ENCODE assay signal across 2 cellular contexts in the genomic region with DNA sequence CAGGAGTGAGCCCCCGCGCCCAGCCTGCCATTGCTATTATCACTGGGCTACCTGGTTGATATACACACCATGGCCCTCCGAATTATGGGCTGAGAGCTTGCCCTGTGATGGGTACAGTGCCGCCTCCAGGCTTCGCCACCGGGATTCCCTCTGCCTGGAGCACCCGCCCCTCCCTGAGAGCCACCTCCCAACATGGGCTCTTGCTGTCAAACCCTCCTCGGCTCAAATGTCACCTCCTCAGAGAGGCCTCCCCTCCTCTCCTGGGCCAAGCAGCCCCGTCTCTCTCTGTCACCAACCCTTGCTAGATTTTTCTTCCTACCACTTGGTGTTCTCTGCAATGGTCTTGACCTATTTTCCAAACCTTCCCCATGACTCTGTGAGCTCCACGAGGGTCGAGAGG.
TF ChIP-seq lines count a peak whose summit lies in the region.

No MANE protein-coding gene starts in this region.

TF ChIP-seq in HEK293, 187 proteins besides CTCF, POLR2A, EP300 and RAD21:
- TF ChIP-seq ZNF473 (tag by site-specific recombination; IDR thresholded peaks at IDR 0.05) = no peak
- no peak for TF ChIP-seq ZNF202 (tag by site-specific recombination; IDR thresholded peaks at IDR 0.05; ENCODE audit: borderline replicate concordance)
- peak; percentile 48; the same call in 1 of the 2 replicates for TF ChIP-seq GLIS1 (tag by site-specific recombination; IDR thresholded peaks at IDR 0.05)
- TF ChIP-seq, protein P1, sequence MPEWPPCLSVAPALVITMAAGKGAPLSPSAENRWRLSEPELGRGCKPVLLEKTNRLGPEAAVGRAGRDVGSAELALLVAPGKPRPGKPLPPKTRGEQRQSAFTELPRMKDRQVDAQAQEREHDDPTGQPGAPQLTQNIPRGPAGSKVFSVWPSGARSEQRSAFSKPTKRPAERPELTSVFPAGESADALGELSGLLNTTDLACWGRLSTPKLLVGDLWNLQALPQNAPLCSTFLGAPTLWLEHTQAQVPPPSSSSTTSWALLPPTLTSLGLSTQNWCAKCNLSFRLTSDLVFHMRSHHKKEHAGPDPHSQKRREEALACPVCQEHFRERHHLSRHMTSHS (tag by site-specific recombination; IDR thresholded peaks at IDR 0.05) = no peak

TF ChIP-seq in H1, 55 proteins besides CTCF, POLR2A, EP300 and RAD21:
- TF ChIP-seq FOSL1 (IDR thresholded peaks at IDR 0.05; ENCODE audit: insufficient read depth, low read depth, low read length) (no peak), GABPA (IDR thresholded peaks at IDR 0.05; ENCODE audit: borderline replicate concordance, insufficient read depth, low read length) (no peak), RXRA (IDR thresholded peaks at IDR 0.05; ENCODE audit: insufficient read depth, low read depth, low read length) (no peak), SAP30 (IDR thresholded peaks at IDR 0.05; ENCODE audit: insufficient read depth, insufficient replicate concordance, low read length) (peak; percentile 63)
